In the genomic region with DNA sequence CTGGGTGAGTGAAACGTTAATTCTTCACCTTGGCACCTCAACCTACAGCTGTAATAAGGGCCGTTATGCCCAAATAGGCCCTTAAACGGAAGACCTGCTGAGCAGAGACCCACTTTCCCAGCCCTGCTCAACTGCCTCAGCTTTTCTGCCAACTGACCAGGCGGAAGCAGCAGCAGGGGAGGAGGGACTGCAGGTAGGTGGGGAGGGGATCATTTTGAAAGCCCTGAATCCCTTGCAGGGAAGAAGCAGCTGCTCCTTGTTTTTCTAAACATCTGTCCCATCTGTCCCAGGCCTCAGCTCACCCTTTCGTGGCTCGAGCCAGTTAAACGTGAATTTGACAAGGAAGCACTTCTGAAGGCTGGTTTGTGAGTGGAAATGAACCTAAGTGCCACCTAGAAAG, we compare ENCODE assay signal across 9 cellular contexts. TPM values are rescaled to one million over a fixed set of nuclear protein-coding genes. Genes with fewer than 3 reads are reported as not detected.
DNase-seq lines count a peak whose midpoint lies in the region; ATAC-seq and TF ChIP-seq lines count a peak whose summit lies in the region.
"Had no signal": no experiment of that assay in that cellular context is flagged by ENCODE, and none has a peak within 500 bp of the region (broad histone marks: within the 10 kb centered on the region; RNA-seq: fewer than 3 reads in every experiment).

No MANE protein-coding gene starts in this region.

- CTCF ChIA-PET in activated naive CD4-positive, alpha-beta T cell treated with anti-CD3 and anti-CD28 coated beads for 36 hours (lab: Charles Lee): interaction anchor here (0.7 kb wide), 2 partner anchors 48 to 370 kb away, joined by 3 read pairs; no protein-coding TSS in a partner anchor
- CTCF ChIA-PET in activated CD8-positive, alpha-beta T cell treated with anti-CD3 and anti-CD28 coated beads for 36 hours (lab: Charles Lee): interaction anchor here (1.1 to 1.2 kb wide), 2 partner anchors 88 to 528 kb away, joined by 3 to 4 read pairs; no protein-coding TSS in a partner anchor

- H3K4me3 Mint-ChIP-seq in activated naive CD4-positive, alpha-beta T cell treated with anti-CD3 and anti-CD28 coated beads for 36 hours: peak overlapping the region; percentile 88
- peak overlapping the region; percentile 93 for H3K4me3 Mint-ChIP-seq in activated CD8-positive, alpha-beta T cell treated with anti-CD3 and anti-CD28 coated beads for 36 hours

- H3K27ac ChIP-seq in layer of hippocampus (ENCODE audit: low read depth, low read length) (peak overlapping the region; percentile 2), tibial artery (peak overlapping the region in 1 of 2 donors; percentile 23)
- H3K27ac ChIP-seq: SK-N-MC had no signal

- peak overlapping the region; percentile 90 for H3K27ac Mint-ChIP-seq in activated naive CD4-positive, alpha-beta T cell treated with anti-CD3 and anti-CD28 coated beads for 36 hours
- peak overlapping the region in 1 of 2 donors; percentile 95 for H3K27ac Mint-ChIP-seq in activated naive CD4-positive, alpha-beta T cell treated with anti-CD3 and anti-CD28 coated beads, Interleukin-2, amount 50 U/mL, for 72 hours
- peak overlapping the region; percentile 94 for H3K27ac Mint-ChIP-seq in activated CD8-positive, alpha-beta T cell treated with anti-CD3 and anti-CD28 coated beads for 36 hours

- POLR2A ChIA-PET in activated CD8-positive, alpha-beta T cell treated with anti-CD3 and anti-CD28 coated beads for 36 hours (lab: Charles Lee): interaction anchor here (1.6 to 2.1 kb wide), 2 partner anchors 11 to 23 kb away, joined by 6 to 8 read pairs; no protein-coding TSS in a partner anchor

- H3K27me3 Mint-ChIP-seq in activated naive CD4-positive, alpha-beta T cell treated with anti-CD3 and anti-CD28 coated beads for 36 hours (ENCODE audit: low read depth): no peaks in the 10 kb centered on the region
- no peaks in the 10 kb centered on the region for H3K27me3 Mint-ChIP-seq in activated CD8-positive, alpha-beta T cell treated with anti-CD3 and anti-CD28 coated beads for 36 hours

- H3K27me3 ChIP-seq in layer of hippocampus (ENCODE audit: control insufficient read depth, insufficient read depth, low read length) (no peaks in the 10 kb centered on the region), tibial artery (no peaks in the 10 kb centered on the region)

- H3K4me1 Mint-ChIP-seq in activated naive CD4-positive, alpha-beta T cell treated with anti-CD3 and anti-CD28 coated beads for 36 hours (ENCODE audit: low read depth): peaks cover 40% of the 10 kb centered on the region
- peaks cover 38% of the 10 kb centered on the region for H3K4me1 Mint-ChIP-seq in activated CD8-positive, alpha-beta T cell treated with anti-CD3 and anti-CD28 coated beads for 36 hours (ENCODE audit: low read depth)

- peak; percentile 5 for DNase-seq in activated naive CD4-positive, alpha-beta T cell treated with anti-CD3 and anti-CD28 coated beads for 36 hours
- DNase-seq in activated naive CD4-positive, alpha-beta T cell treated with anti-CD3 and anti-CD28 coated beads, Interleukin-2, amount 50 U/mL, for 72 hours (ENCODE audit: low spot score in 2 of 2): no peak
- DNase-seq in activated CD8-positive, alpha-beta T cell treated with anti-CD3 and anti-CD28 coated beads for 36 hours: no peak
- no peak for DNase-seq in tibial artery
- DNase-seq in HUDEP-2 (lab: John Stamatoyannopoulos, UW; ENCODE audit: unreplicated experiment in 76 of 76): no peak
- no peak for DNase-seq in HPDE6-E6E7 (ENCODE audit: extremely low spot score)
- DNase-seq in NCI-H526 (lab: John Stamatoyannopoulos, UW): no peak

- intact Hi-C loops in activated naive CD4-positive, alpha-beta T cell treated with anti-CD3 and anti-CD28 coated beads for 36 hours (cut with micrococcal nuclease): loop anchor here (2.0 kb wide), 5 partner anchors 22 to 528 kb away; no protein-coding TSS in a partner anchor
- intact Hi-C loops in activated CD8-positive, alpha-beta T cell treated with anti-CD3 and anti-CD28 coated beads for 36 hours (cut with micrococcal nuclease): no loop called here
- intact Hi-C loops in tibial artery (cut with DNase I; ENCODE audit: low total_unique reads): no loop called here

- peaks cover under 1% of the 10 kb centered on the region for H3K9me3 Mint-ChIP-seq in activated naive CD4-positive, alpha-beta T cell treated with anti-CD3 and anti-CD28 coated beads for 36 hours
- peaks cover 3 to 7% of the 10 kb centered on the region in 2 donors for H3K9me3 Mint-ChIP-seq in activated naive CD4-positive, alpha-beta T cell treated with anti-CD3 and anti-CD28 coated beads, Interleukin-2, amount 50 U/mL, for 72 hours
- H3K9me3 Mint-ChIP-seq in activated CD8-positive, alpha-beta T cell treated with anti-CD3 and anti-CD28 coated beads for 36 hours: peaks cover 4% of the 10 kb centered on the region

- ATAC-seq in activated naive CD4-positive, alpha-beta T cell treated with anti-CD3 and anti-CD28 coated beads, Interleukin-2, amount 50 U/mL, for 72 hours: no peak
- ATAC-seq in activated CD8-positive, alpha-beta T cell treated with anti-CD3 and anti-CD28 coated beads for 36 hours: no peak

- H3K36me3 ChIP-seq in tibial artery: no peaks in the 10 kb centered on the region

- TF ChIP-seq CTCF in activated CD8-positive, alpha-beta T cell treated with anti-CD3 and anti-CD28 coated beads for 36 hours (IDR thresholded peaks at IDR 0.05): no peak
- no peak for TF ChIP-seq CTCF in tibial artery (IDR thresholded peaks at IDR 0.05)

- peak overlapping the region; percentile 71 to 96 for H3K4me3 ChIP-seq in tibial artery

- H3K9me3 ChIP-seq in tibial artery: no peaks in the 10 kb centered on the region

- peaks cover 7% of the 10 kb centered on the region for H3K36me3 Mint-ChIP-seq in activated naive CD4-positive, alpha-beta T cell treated with anti-CD3 and anti-CD28 coated beads for 36 hours (ENCODE audit: low read depth)
- H3K36me3 Mint-ChIP-seq in activated naive CD4-positive, alpha-beta T cell treated with anti-CD3 and anti-CD28 coated beads, Interleukin-2, amount 50 U/mL, for 72 hours: peaks cover 18 to 33% of the 10 kb centered on the region in 2 donors
- H3K36me3 Mint-ChIP-seq in activated CD8-positive, alpha-beta T cell treated with anti-CD3 and anti-CD28 coated beads for 36 hours (ENCODE audit: low read depth): peaks cover 19% of the 10 kb centered on the region

- H3K4me1 ChIP-seq in tibial artery: peaks cover 0 to 24% (median 12%) of the 10 kb centered on the region in 4 donors

RNA-seq across cellular contexts. Expression of a gene that starts 1.0 kb away (rescaled TPM):
- 10 to 100 TPM; 27.6 to 28.6 TPM for total RNA-seq in activated naive CD4-positive, alpha-beta T cell treated with anti-CD3 and anti-CD28 coated beads for 36 hours
- 10 to 100 TPM; 20.7 to 26.8 TPM for total RNA-seq in activated naive CD4-positive, alpha-beta T cell treated with anti-CD3 and anti-CD28 coated beads, Interleukin-2, amount 50 U/mL, for 72 hours
- total RNA-seq in activated CD8-positive, alpha-beta T cell treated with anti-CD3 and anti-CD28 coated beads for 36 hours: 10 to 100 TPM; 22.4 to 29.0 TPM
